Comparison of ENCODE assay signal across 13 cellular contexts in genomic region chr5:112694853-112695709, GRCh38. TPM values are rescaled to one million over a fixed set of nuclear protein-coding genes. Genes with fewer than 3 reads are reported as not detected.
A peak's percentile ranks its signal among the peaks of the same experiment; 100 is the strongest.
DNase-seq lines count a peak whose midpoint lies in the region; ATAC-seq, FAIRE-seq and TF ChIP-seq lines count a peak whose summit lies in the region.
"Had no signal": no experiment of that assay in that cellular context is flagged by ENCODE, and none has a peak within 500 bp of the region (broad histone marks: within the 10 kb centered on the region; RNA-seq: fewer than 3 reads in every experiment).

No MANE protein-coding gene starts in this region.

- H3K4ac ChIP-seq in H1 (replicated peaks; ENCODE audit: insufficient read length, low read depth, low read length): no peak overlapping the region

- peak; percentile 84 for DNase-seq in GM23248
- peak; percentile 57 for DNase-seq in OCI-M2 (lab: John Stamatoyannopoulos, UW; ENCODE audit: unreplicated experiment)
- no peak for DNase-seq in H1 (ENCODE audit: low read depth in 1 of 2, low spot score in 2 of 2)
- peak; percentile 57 for DNase-seq in non-pigmented ciliary epithelial cell (ENCODE audit: low read depth)
- no peak for DNase-seq in NCI-H2029 (lab: John Stamatoyannopoulos, UW)
- DNase-seq: activated CD4-positive, alpha-beta T cell treated with anti-CD3 and anti-CD28 coated beads for 4 hours; KG1; right lobe of liver had no signal

- no peak overlapping the region for H2BK15ac ChIP-seq in H1 (ENCODE audit: low read length)

- H3K4me1 ChIP-seq in GM23248 (ENCODE audit: insufficient read depth) (peaks cover 10% of the 10 kb centered on the region), H1 (replicated peaks in 1 of 4; ENCODE audit: control insufficient read depth in 3 of 4, insufficient read depth in 4 of 4, low read length in 3 of 4) (peaks cover 0 to 4% (median 0%) of the 10 kb centered on the region in 4 experiments; a peak in 1 of 7 replicates)
- H3K4me1 ChIP-seq: right lobe of liver had no signal

- CTCF ChIA-PET in H1 (lab: Charles Lee; ENCODE audit: partially characterized antibody): interaction anchor here (0.6 to 8.9 kb wide), 6 partner anchors 23 to 281 kb away, joined by 3 to 111 read pairs (median 4); no protein-coding TSS in a partner anchor

- no peak overlapping the region for H4K5ac ChIP-seq in H1 (ENCODE audit: insufficient read length, low read depth, low read length)

- no peak overlapping the region for H4K8ac ChIP-seq in H1 (ENCODE audit: extremely low read depth, insufficient read depth, low read length)

- H3K79me1 ChIP-seq in H1 (ENCODE audit: low read depth, low read length): no peaks in the 10 kb centered on the region

- H3K56ac ChIP-seq in H1 (replicated peaks; ENCODE audit: insufficient read length, low read depth, low read length): no peak overlapping the region

- no peak overlapping the region for H2BK120ac ChIP-seq in H1 (replicated peaks; ENCODE audit: low read depth, low read length)

- in situ Hi-C loops in GM23248 (cut with MboI): no loop called here

- TF ChIP-seq POLR2A in H1 (IDR thresholded peaks at IDR 0.05; ENCODE audit: control extremely low read depth in 1 of 2, low read depth in 2 of 2, low read length in 2 of 2): no peak

- TF ChIP-seq RAD21 in H1 (IDR thresholded peaks at IDR 0.05 in 1 of 2, conservative IDR thresholded peaks at IDR 0.05 in 1 of 2; ENCODE audit: low read depth in 2 of 2, low read length in 2 of 2): no peak

- H3K79me2 ChIP-seq in GM23248 (ENCODE audit: insufficient read depth) (no peaks in the 10 kb centered on the region), H1 (ENCODE audit: control insufficient read depth in 1 of 2, insufficient read depth in 2 of 2, low read length in 2 of 2) (no peaks in the 10 kb centered on the region)

- H3K4me3 ChIP-seq in GM23248: 0 out of 2 replicates have a peak overlapping the region, but pooled peaks have one; percentile 21
- H3K4me3 ChIP-seq in H1 (ENCODE audit: extremely low read depth in 1 of 4, insufficient read depth in 2 of 4, low read depth in 3 of 4, low read length in 4 of 4): no peak overlapping the region
- H3K4me3 ChIP-seq: right lobe of liver had no signal

- no peak for FAIRE-seq in H1 (lab: Jason Lieb, UNC)
- FAIRE-seq: GM18507 had no signal

- H3K14ac ChIP-seq in H1 (ENCODE audit: insufficient read length): no peak overlapping the region

- H3K23ac ChIP-seq in H1 (ENCODE audit: insufficient read length): no peak overlapping the region

- H4K20me1 ChIP-seq in GM23248 (ENCODE audit: insufficient read depth) (no peaks in the 10 kb centered on the region), H1 (replicated peaks in 1 of 2; ENCODE audit: control insufficient read depth in 1 of 2, insufficient read depth in 2 of 2, low read length in 2 of 2) (no peaks in the 10 kb centered on the region)

- TF ChIP-seq EP300 in H1 (IDR thresholded peaks at IDR 0.05; ENCODE audit: borderline replicate concordance in 1 of 2, low read depth in 2 of 2, low read length in 2 of 2): no peak

- no peak overlapping the region for H2BK12ac ChIP-seq in H1 (ENCODE audit: low read depth, low read length)

- no peaks in the 10 kb centered on the region; the same call in 1 of the 2 replicates for H3K23me2 ChIP-seq in H1 (ENCODE audit: low read depth, low read length)

- no peaks in the 10 kb centered on the region for H3K27me3 ChIP-seq in GM23248 (replicated peaks; ENCODE audit: insufficient read depth)
- H3K27me3 ChIP-seq in H1 (replicated peaks in 1 of 4; ENCODE audit: control insufficient read depth in 3 of 4, extremely low read depth in 1 of 4, insufficient read depth in 3 of 4, low read length in 3 of 4): no peaks in the 10 kb centered on the region
- H3K27me3 ChIP-seq: right lobe of liver had no signal

- H2AFZ ChIP-seq in GM23248 (no peak overlapping the region), H1 (ENCODE audit: low read length) (0 out of 2 replicates have a peak overlapping the region, but pooled peaks have one; percentile 6)

- WGBS in GM23248 (ENCODE audit: low coverage in 1 of 2, low lambda C conversion rate in 2 of 2, missing lambda C conversion rate in 2 of 2), 2 experiments: 59 to 60% methylated on average over 3 of the region's 3 CpGs
- WGBS in H1 (ENCODE audit: extremely low coverage in 1 of 2, insufficient coverage in 1 of 2, insufficient read length in 1 of 2, insufficient replicate concordance in 2 of 2, low coverage in 1 of 2, low lambda C conversion rate in 2 of 2, missing lambda C conversion rate in 1 of 2), 2 experiments: 82% methylated on average over 3 of the region's 3 CpGs; no CpG with 5 or more reads in 1 of the 2 experiments

- POLR2A ChIA-PET in H1 (lab: Charles Lee; ENCODE audit: partially characterized antibody): interaction anchor here (1.4 kb wide), 1 partner anchor 12 kb away, joined by 6 read pairs; no protein-coding TSS in a partner anchor

- H3F3A ChIP-seq in GM23248 (ENCODE audit: insufficient read depth): peaks cover 8% of the 10 kb centered on the region

- peak overlapping the region; percentile 58 for H3K4me2 ChIP-seq in GM23248 (ENCODE audit: unreplicated experiment)
- H3K4me2 ChIP-seq in H1 (ENCODE audit: insufficient read depth in 1 of 2, low read depth in 2 of 2, low read length in 2 of 2): no peak overlapping the region

- no peak overlapping the region for H2AK5ac ChIP-seq in H1 (ENCODE audit: low read depth, low read length)

- H3K9me2 ChIP-seq in GM23248 (ENCODE audit: insufficient read depth): no peaks in the 10 kb centered on the region

- H3K36me3 ChIP-seq in GM23248 (ENCODE audit: low read depth) (no peaks in the 10 kb centered on the region), H1 (ENCODE audit: control insufficient read depth in 2 of 4, insufficient read depth in 4 of 4, low read length in 3 of 4) (no peaks in the 10 kb centered on the region)
- H3K36me3 ChIP-seq: right lobe of liver had no signal

- H3K18ac ChIP-seq in H1 (ENCODE audit: extremely low read depth, low read length): no peak overlapping the region

- no peak for ATAC-seq in HG02678 (IDR thresholded peaks at IDR 0.05; ENCODE audit: unreplicated experiment)
- no peak for ATAC-seq in HG03159 (IDR thresholded peaks at IDR 0.05; ENCODE audit: unreplicated experiment)
- no peak for ATAC-seq in HG03521 (IDR thresholded peaks at IDR 0.05; ENCODE audit: unreplicated experiment)
- ATAC-seq: Right ventricle myocardium inferior had no signal

- H2BK5ac ChIP-seq in H1 (ENCODE audit: low read depth, low read length): no peak overlapping the region

- no peak overlapping the region for H2BK20ac ChIP-seq in H1 (ENCODE audit: low read length)

- H4K91ac ChIP-seq in H1 (replicated peaks; ENCODE audit: insufficient read length, low read length): no peak overlapping the region

- H3K27ac ChIP-seq in GM23248: no peak overlapping the region
- no peak overlapping the region for H3K27ac ChIP-seq in H1 (ENCODE audit: low read depth, low read length)
- H3K27ac ChIP-seq: right lobe of liver had no signal

- H3K9ac ChIP-seq in GM23248 (no peak overlapping the region), H1 (replicated peaks in 1 of 4; ENCODE audit: extremely low read depth in 1 of 4, low read depth in 3 of 4, low read length in 3 of 4) (no peak overlapping the region)

- H3K9me3 ChIP-seq in GM23248 (ENCODE audit: low read depth): no peaks in the 10 kb centered on the region
- H3K9me3 ChIP-seq in H1 (ENCODE audit: insufficient read depth in 2 of 2, low read depth in 1 of 2, low read length in 1 of 2): peaks cover 0 to 4% of the 10 kb centered on the region in 2 experiments; a peak in 1 of 4 replicates
- H3K9me3 ChIP-seq: right lobe of liver had no signal

- no peak for TF ChIP-seq CTCF in H1 (IDR thresholded peaks at IDR 0.05; ENCODE audit: control extremely low read depth in 1 of 3, insufficient read depth in 1 of 3, low read depth in 1 of 3, low read length in 3 of 3)

TF ChIP-seq in H1, 55 proteins besides CTCF, POLR2A, EP300 and RAD21:
- TF ChIP-seq TAF7 (optimal IDR thresholded peaks at IDR 0.05; ENCODE audit: borderline replicate concordance, low read depth, low read length) (no peak), CREB1 (IDR thresholded peaks at IDR 0.05) (no peak), TAF1 (IDR thresholded peaks at IDR 0.05; ENCODE audit: low read depth, low read length) (no peak), PHF8 (conservative IDR thresholded peaks at IDR 0.05; ENCODE audit: low read depth, low read length) (no peak), KDM4A (IDR thresholded peaks at IDR 0.05; ENCODE audit: low read depth, low read length, severe bottlenecking) (no peak), POLR2AphosphoS5 (IDR thresholded peaks at IDR 0.05; ENCODE audit: low read depth, low read length) (no peak), NRF1 (IDR thresholded peaks at IDR 0.05; ENCODE audit: low read depth, low read length) (no peak), JUN (IDR thresholded peaks at IDR 0.05; ENCODE audit: low read depth, low read length) (no peak), SRF (IDR thresholded peaks at IDR 0.05; ENCODE audit: low read depth, low read length) (no peak), RXRA (IDR thresholded peaks at IDR 0.05; ENCODE audit: insufficient read depth, low read depth, low read length) (no peak), CBX5 (IDR thresholded peaks at IDR 0.05; ENCODE audit: low read depth, low read length) (no peak), TCF12 (IDR thresholded peaks at IDR 0.05; ENCODE audit: low read depth, low read length) (no peak), SIRT6 (IDR thresholded peaks at IDR 0.05; ENCODE audit: low read length) (no peak), ZNF274 (IDR thresholded peaks at IDR 0.05; ENCODE audit: borderline replicate concordance, extremely low read depth, low read length) (no peak), SUZ12 (IDR thresholded peaks at IDR 0.05; ENCODE audit: low read length) (no peak), RNF2 (IDR thresholded peaks at IDR 0.05; ENCODE audit: borderline replicate concordance, low read depth, low read length, missing control alignments, poor library complexity, severe bottlenecking) (no peak), GTF2F1 (IDR thresholded peaks at IDR 0.05; ENCODE audit: borderline replicate concordance, low read depth, low read length) (no peak)

RNA-seq across cellular contexts. Expression of gene APC, which starts 42.6 kb away (rescaled TPM):
- 34.2 and 47.2 TPM in 2 replicates for total RNA-seq in GM23248 (2014; rRNA removed; shearing (Covaris generic))
- polyA plus RNA-seq in GM23248 (2016; fragmentation: Nextera tagmentation; extraction: Ambion mirVana) (17.8 and 18.1 TPM in 2 replicates), H1 (2011; rRNA removed) (6.8 and 7.0 TPM in 2 replicates)
- 41.9 and 44.0 TPM in 2 replicates for total RNA-seq in H1 (2021; fragmentation: NEBNext Ultra II Directional; extraction: Animal tissue kit (Norgen Biotek cat#: 25700))
- 8.1 TPM for polyA plus RNA-seq in H1 (2011; cell fraction: cytosol; rRNA removed)
- 16.8 TPM for polyA plus RNA-seq in H1 (2011; cell fraction: nucleus; rRNA removed)
- 8.9 to 13.5 TPM (median 10.8 TPM) in 4 replicates for polyA plus RNA-seq in H1 (2012, experiment 1 of 2)
- polyA plus RNA-seq in H1 (2012, experiment 2 of 2): 0.73 TPM
- polyA plus RNA-seq in H1 (2013, experiment 1 of 2): 21.4 TPM
- polyA plus RNA-seq in H1 (2013, experiment 2 of 2): 20.6 TPM
- polyA minus RNA-seq in H1 (2011; rRNA and poly(A)+ RNA removed): 38.3 and 50.9 TPM in 2 replicates
- 30.4 TPM for polyA minus RNA-seq in H1 (2011; cell fraction: cytosol; rRNA and poly(A)+ RNA removed)
- polyA minus RNA-seq in H1 (2011; cell fraction: nucleus; rRNA and poly(A)+ RNA removed): 120 TPM

Comparison
In these comparisons a context has a peak if more than half of its experiments do, and no peak if none do; other contexts are left out.
1. DNase-seq: peak in GM23248 (single experiment), OCI-M2 (single experiment) and non-pigmented ciliary epithelial cell (single experiment); none in H1 (0 of 2) and NCI-H2029 (single experiment).